In genomic region chr9:23783509-23783908, GRCh38 we compare ENCODE assay signal across 16 cellular contexts. TPM values are rescaled to one million over a fixed set of nuclear protein-coding genes. Genes with fewer than 3 reads are reported as not detected.
DNase-seq lines count a peak whose midpoint lies in the region; ATAC-seq and TF ChIP-seq lines count a peak whose summit lies in the region.
"Had no signal": no experiment of that assay in that cellular context is flagged by ENCODE, and none has a peak within 500 bp of the region (broad histone marks: within the 10 kb centered on the region; RNA-seq: fewer than 3 reads in every experiment).

No MANE protein-coding gene starts in this region.

- no peaks in the 10 kb centered on the region for H3K27me3 ChIP-seq in upper lobe of right lung

- H3K27ac Mint-ChIP-seq in WTC11: peak overlapping the region; percentile 81; the same call in 1 of the 2 replicates
- no peak overlapping the region for H3K27ac Mint-ChIP-seq in activated CD8-positive, alpha-beta T cell treated with anti-CD3 and anti-CD28 coated beads, Interleukin-2, amount 10 ng/mL, durations not matched to agents 7 days and 5 days
- H3K27ac Mint-ChIP-seq: CD4-positive, alpha-beta T cell had no signal

- H3K4me3 Mint-ChIP-seq in WTC11: no peak overlapping the region
- no peak overlapping the region for H3K4me3 Mint-ChIP-seq in activated CD8-positive, alpha-beta T cell treated with anti-CD3 and anti-CD28 coated beads, Interleukin-2, amount 10 ng/mL, durations not matched to agents 7 days and 5 days
- H3K4me3 Mint-ChIP-seq: CD4-positive, alpha-beta T cell had no signal

- H3K36me3 Mint-ChIP-seq in WTC11: no peaks in the 10 kb centered on the region
- H3K36me3 Mint-ChIP-seq in activated CD8-positive, alpha-beta T cell treated with anti-CD3 and anti-CD28 coated beads, Interleukin-2, amount 10 ng/mL, durations not matched to agents 7 days and 5 days (ENCODE audit: low read depth): no peaks in the 10 kb centered on the region

- H3K9me3 Mint-ChIP-seq in WTC11: no peaks in the 10 kb centered on the region
- H3K9me3 Mint-ChIP-seq in activated CD8-positive, alpha-beta T cell treated with anti-CD3 and anti-CD28 coated beads, Interleukin-2, amount 10 ng/mL, durations not matched to agents 7 days and 5 days (ENCODE audit: insufficient read depth): peaks cover 3% of the 10 kb centered on the region

- H3K4me1 ChIP-seq in upper lobe of right lung: no peaks in the 10 kb centered on the region

- CTCF ChIA-PET in WTC11 (lab: Charles Lee): no interaction called here
- CTCF ChIA-PET in activated CD8-positive, alpha-beta T cell treated with anti-CD3 and anti-CD28 coated beads, Interleukin-2, amount 10 ng/mL, durations not matched to agents 7 days and 5 days (lab: Charles Lee): no interaction called here

- peak; percentile 8 for DNase-seq in HT1080 (ENCODE audit: low read depth)
- peak; percentile 71 for DNase-seq in OCI-M1 (lab: John Stamatoyannopoulos, UW)
- no peak for DNase-seq in WTC11 (ENCODE audit: low spot score)
- DNase-seq in activated CD8-positive, alpha-beta T cell treated with anti-CD3 and anti-CD28 coated beads, Interleukin-2, amount 10 ng/mL, durations not matched to agents 7 days and 5 days: no peak
- DNase-seq in upper lobe of right lung: no peak
- DNase-seq in SHP77 (lab: John Stamatoyannopoulos, UW): no peak
- DNase-seq in activated CD4-positive, alpha-beta T cell treated with anti-CD3 and anti-CD28 coated beads for 4 hours: no peak
- DNase-seq: ACHN; C1 segment of cervical spinal cord; Calu3; CD4-positive, alpha-beta T cell; DMS 273 treated with DMSO at 0.1 percent for 48 hours; GM23248; H7; IMR-90 had no signal

- ATAC-seq in WTC11 (no peak), upper lobe of right lung (no peak)
- ATAC-seq in activated CD8-positive, alpha-beta T cell treated with anti-CD3 and anti-CD28 coated beads, Interleukin-2, amount 10 ng/mL, durations not matched to agents 7 days and 5 days: no peak

- no peak for TF ChIP-seq CTCF in WTC11 (IDR thresholded peaks at IDR 0.05)
- TF ChIP-seq CTCF in upper lobe of right lung (IDR thresholded peaks at IDR 0.05): no peak

- no peaks in the 10 kb centered on the region for H3K27me3 Mint-ChIP-seq in WTC11 (ENCODE audit: low read depth)
- no peaks in the 10 kb centered on the region for H3K27me3 Mint-ChIP-seq in activated CD8-positive, alpha-beta T cell treated with anti-CD3 and anti-CD28 coated beads, Interleukin-2, amount 10 ng/mL, durations not matched to agents 7 days and 5 days (ENCODE audit: low read depth)
- H3K27me3 Mint-ChIP-seq: CD4-positive, alpha-beta T cell had no signal

- peaks cover 86% of the 10 kb centered on the region for H3K4me1 Mint-ChIP-seq in WTC11
- H3K4me1 Mint-ChIP-seq in activated CD8-positive, alpha-beta T cell treated with anti-CD3 and anti-CD28 coated beads, Interleukin-2, amount 10 ng/mL, durations not matched to agents 7 days and 5 days (ENCODE audit: low read depth): no peaks in the 10 kb centered on the region

- no peaks in the 10 kb centered on the region for H3K9me3 ChIP-seq in upper lobe of right lung

- no peak overlapping the region for H3K4me3 ChIP-seq in upper lobe of right lung
- H3K4me3 ChIP-seq: GM23248 had no signal

- POLR2A ChIA-PET in WTC11 (lab: Charles Lee): no interaction called here
- POLR2A ChIA-PET in activated CD8-positive, alpha-beta T cell treated with anti-CD3 and anti-CD28 coated beads, Interleukin-2, amount 10 ng/mL, durations not matched to agents 7 days and 5 days (lab: Charles Lee): no interaction called here

- no peak overlapping the region for H3K27ac ChIP-seq in upper lobe of right lung
- H3K27ac ChIP-seq: GM23248 had no signal

- intact Hi-C loops in upper lobe of right lung (cut with DNase I): no loop called here

- no peaks in the 10 kb centered on the region for H3K36me3 ChIP-seq in upper lobe of right lung

TF ChIP-seq in WTC11, 78 proteins besides CTCF, POLR2A, EP300 and RAD21 (continues in another document):
- no peak for TF ChIP-seq E2F1 (CRISPR knock-in tag; IDR thresholded peaks at IDR 0.05)
- TF ChIP-seq, protein P1, sequence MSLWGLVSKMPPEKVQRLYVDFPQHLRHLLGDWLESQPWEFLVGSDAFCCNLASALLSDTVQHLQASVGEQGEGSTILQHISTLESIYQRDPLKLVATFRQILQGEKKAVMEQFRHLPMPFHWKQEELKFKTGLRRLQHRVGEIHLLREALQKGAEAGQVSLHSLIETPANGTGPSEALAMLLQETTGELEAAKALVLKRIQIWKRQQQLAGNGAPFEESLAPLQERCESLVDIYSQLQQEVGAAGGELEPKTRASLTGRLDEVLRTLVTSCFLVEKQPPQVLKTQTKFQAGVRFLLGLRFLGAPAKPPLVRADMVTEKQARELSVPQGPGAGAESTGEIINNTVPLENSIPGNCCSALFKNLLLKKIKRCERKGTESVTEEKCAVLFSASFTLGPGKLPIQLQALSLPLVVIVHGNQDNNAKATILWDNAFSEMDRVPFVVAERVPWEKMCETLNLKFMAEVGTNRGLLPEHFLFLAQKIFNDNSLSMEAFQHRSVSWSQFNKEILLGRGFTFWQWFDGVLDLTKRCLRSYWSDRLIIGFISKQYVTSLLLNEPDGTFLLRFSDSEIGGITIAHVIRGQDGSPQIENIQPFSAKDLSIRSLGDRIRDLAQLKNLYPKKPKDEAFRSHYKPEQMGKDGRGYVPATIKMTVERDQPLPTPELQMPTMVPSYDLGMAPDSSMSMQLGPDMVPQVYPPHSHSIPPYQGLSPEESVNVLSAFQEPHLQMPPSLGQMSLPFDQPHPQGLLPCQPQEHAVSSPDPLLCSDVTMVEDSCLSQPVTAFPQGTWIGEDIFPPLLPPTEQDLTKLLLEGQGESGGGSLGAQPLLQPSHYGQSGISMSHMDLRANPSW (CRISPR knock-in tag; conservative IDR thresholded peaks at IDR 0.05; ENCODE audit: low read depth): no peak
- TF ChIP-seq JUN (CRISPR knock-in tag; IDR thresholded peaks at IDR 0.05): no peak
- no peak for TF ChIP-seq ELF4 (CRISPR knock-in tag; IDR thresholded peaks at IDR 0.05; ENCODE audit: low read depth)
- no peak for TF ChIP-seq KAT7 (CRISPR knock-in tag; IDR thresholded peaks at IDR 0.05; ENCODE audit: borderline replicate concordance)
- TF ChIP-seq ZNF281 (CRISPR knock-in tag; IDR thresholded peaks at IDR 0.05): no peak
- no peak for TF ChIP-seq FOXP1 (CRISPR knock-in tag; IDR thresholded peaks at IDR 0.05; ENCODE audit: borderline replicate concordance)
- TF ChIP-seq ZSCAN18 (CRISPR knock-in tag; IDR thresholded peaks at IDR 0.05): no peak
- no peak for TF ChIP-seq GTF2I (CRISPR knock-in tag; conservative IDR thresholded peaks at IDR 0.05)
- no peak for TF ChIP-seq NFYB (CRISPR knock-in tag; conservative IDR thresholded peaks at IDR 0.05; ENCODE audit: low read depth)
- TF ChIP-seq ZNF138 (CRISPR knock-in tag; conservative IDR thresholded peaks at IDR 0.05): no peak
- no peak for TF ChIP-seq CREM (CRISPR knock-in tag; IDR thresholded peaks at IDR 0.05)

RNA-seq across cellular contexts. Expression of gene ELAVL2, which starts 42.5 kb away (rescaled TPM):
- total RNA-seq in HT1080 (2014; rRNA removed; shearing (Covaris generic)): 0.45 TPM in 1 of 2 replicates, not detected in the other
- polyA plus RNA-seq in HT1080 (2015; cell fraction: cytosol; rRNA removed): 0.05 and 0.08 TPM in 2 replicates
- 0.10 and 0.19 TPM in 2 replicates for polyA plus RNA-seq in HT1080 (2015; cell fraction: nucleus; rRNA removed)
- total RNA-seq in WTC11 (2021) (22.8 to 35.9 TPM (median 26.7 TPM) in 3 replicates), upper lobe of right lung (not detected)
- total RNA-seq in activated CD8-positive, alpha-beta T cell treated with anti-CD3 and anti-CD28 coated beads, Interleukin-2, amount 10 ng/mL, durations not matched to agents 7 days and 5 days: not detected
- total RNA-seq: Calu3; CD4-positive, alpha-beta T cell; Daoy; GM23248 had no signal
- polyA plus RNA-seq: IMR-90 had no signal

Comparison
In these comparisons a context has a peak if more than half of its experiments do, and no peak if none do; other contexts are left out.
1. DNase-seq: peak in HT1080 (single experiment) and OCI-M1 (single experiment); none in WTC11 (single experiment), activated CD8-positive, alpha-beta T cell treated with anti-CD3 and anti-CD28 coated beads, Interleukin-2, amount 10 ng/mL, durations not matched to agents 7 days and 5 days (single experiment), upper lobe of right lung (single experiment), SHP77 (0 of 2) and activated CD4-positive, alpha-beta T cell treated with anti-CD3 and anti-CD28 coated beads for 4 hours (0 of 2).
2. RNA of gene ELAVL2, which starts 42.5 kb away (total RNA-seq): 22.8 to 35.9 TPM in WTC11; 0.45 TPM in HT1080, not detected in upper lobe of right lung (single experiment) and not detected in activated CD8-positive, alpha-beta T cell treated with anti-CD3 and anti-CD28 coated beads, Interleukin-2, amount 10 ng/mL, durations not matched to agents 7 days and 5 days; every median in the first group is over 10 times any median in the second.